9 cellular contexts compared by ENCODE assay signal in the genomic region with DNA sequence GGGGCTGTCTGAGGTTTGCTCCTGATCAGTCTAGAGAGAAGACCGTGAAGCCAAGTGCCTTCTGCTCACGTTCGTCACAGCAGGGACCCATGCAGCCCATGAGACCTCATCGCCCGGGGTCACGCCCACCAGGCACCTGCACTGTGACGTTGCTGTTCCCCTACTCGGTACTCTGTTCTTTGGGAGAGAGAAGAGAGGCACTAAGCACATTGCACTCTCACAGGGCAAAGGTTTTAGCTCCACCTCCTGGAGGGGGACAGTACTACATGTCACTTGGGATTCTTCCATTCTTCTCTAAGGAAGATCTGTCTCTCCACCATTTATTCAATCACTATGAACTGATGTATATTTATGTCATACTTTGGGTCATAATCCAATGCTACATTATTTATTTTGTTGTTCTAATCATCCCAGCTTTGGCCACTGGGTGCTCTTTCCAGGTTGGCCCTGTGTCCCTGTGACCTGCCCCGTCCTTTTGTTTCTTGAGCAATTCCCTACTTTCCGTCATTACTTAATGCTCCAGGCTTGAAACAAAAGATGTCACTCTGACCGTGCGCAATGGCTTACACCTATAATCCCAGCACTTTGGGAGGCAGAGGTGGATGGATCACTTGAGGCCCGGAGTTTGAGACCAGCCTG. TPM values are rescaled to one million over a fixed set of nuclear protein-coding genes. Genes with fewer than 3 reads are reported as not detected.
DNase-seq lines count a peak whose midpoint lies in the region; ATAC-seq, FAIRE-seq and TF ChIP-seq lines count a peak whose summit lies in the region.
"Had no signal": no experiment of that assay in that cellular context is flagged by ENCODE, and none has a peak within 500 bp of the region (broad histone marks: within the 10 kb centered on the region; RNA-seq: fewer than 3 reads in every experiment).

No MANE protein-coding gene starts in this region.

- peak; percentile 68 for FAIRE-seq in H54 (lab: Jason Lieb, UNC)

- no peak overlapping the region for H3K4me3 ChIP-seq in esophagus muscularis mucosa
- no peak overlapping the region for H3K4me3 ChIP-seq in parathyroid adenoma (ENCODE audit: low read depth, low read length)

- H3K4me2 ChIP-seq in parathyroid adenoma (ENCODE audit: low read length): no peak overlapping the region

- H2AFZ ChIP-seq in parathyroid adenoma: no peak overlapping the region

- H3K9me3 ChIP-seq in esophagus muscularis mucosa (no peaks in the 10 kb centered on the region), parathyroid adenoma (ENCODE audit: control insufficient read depth, low read length) (no peaks in the 10 kb centered on the region)

- DNase-seq in AG20443 (ENCODE audit: low spot score) (peak; percentile 66), H54 (ENCODE audit: insufficient read length, low spot score) (peak; percentile 81), NOMO-1 (lab: John Stamatoyannopoulos, UW; ENCODE audit: unreplicated experiment in 2 of 2) (peak; percentile 54), esophagus muscularis mucosa (ENCODE audit: extremely low spot score) (no peak), NCI-H2227 treated with DMSO at 0.1 percent for 48 hours (lab: John Stamatoyannopoulos, UW) (no peak)
- peak; percentile 3 to 26 for DNase-seq in activated CD8-positive, alpha-beta memory T cell treated with anti-CD3 and anti-CD28 coated beads for 4 hours (ENCODE audit: low read depth in 2 of 2)
- DNase-seq: right cardiac atrium had no signal

- TF ChIP-seq CTCF in esophagus muscularis mucosa (IDR thresholded peaks at IDR 0.05) (peak; percentile 65 to 75 (median 73)), parathyroid adenoma (IDR thresholded peaks at IDR 0.05) (peak; percentile 54)

- no peaks in the 10 kb centered on the region for H3K36me3 ChIP-seq in esophagus muscularis mucosa
- H3K36me3 ChIP-seq in parathyroid adenoma (ENCODE audit: control insufficient read depth, insufficient read depth, low read length): no peaks in the 10 kb centered on the region

- H3K4me1 ChIP-seq in esophagus muscularis mucosa (no peaks in the 10 kb centered on the region), parathyroid adenoma (no peaks in the 10 kb centered on the region)

- H3K79me2 ChIP-seq in parathyroid adenoma: no peaks in the 10 kb centered on the region

- H3K27ac ChIP-seq in esophagus muscularis mucosa (replicated peaks in 1 of 4): no peak overlapping the region
- no peak overlapping the region for H3K27ac ChIP-seq in parathyroid adenoma

- TF ChIP-seq POLR2A in H54 (IDR thresholded peaks at IDR 0.05; ENCODE audit: low read depth, low read length) (no peak), esophagus muscularis mucosa (IDR thresholded peaks at IDR 0.05; ENCODE audit: low read depth) (no peak)

- intact Hi-C loops in esophagus muscularis mucosa (cut with DNase I): loop anchor here (10.0 kb wide), 1 partner anchor 304 kb away; no protein-coding TSS in a partner anchor

- TF ChIP-seq EP300 in esophagus muscularis mucosa (IDR thresholded peaks at IDR 0.05): no peak

- 48% methylated on average over 13 of the region's 13 CpGs for WGBS in esophagus muscularis mucosa

- no peak overlapping the region for H3K9ac ChIP-seq in parathyroid adenoma

- peaks cover 0 to 9% (median 0%) of the 10 kb centered on the region in 4 donors for H3K27me3 ChIP-seq in esophagus muscularis mucosa
- no peaks in the 10 kb centered on the region for H3K27me3 ChIP-seq in parathyroid adenoma (ENCODE audit: control insufficient read depth, insufficient read depth, low read length)

- no peak for ATAC-seq in GM21619 (IDR thresholded peaks at IDR 0.05; ENCODE audit: unreplicated experiment)

RNA-seq across cellular contexts. Expression of a gene that starts 31.4 kb away (rescaled TPM):
- total RNA-seq in esophagus muscularis mucosa: 10 to 100 TPM; 30.0 to 38.2 (median 33.3) TPM

RNA-seq across cellular contexts. Expression of a gene that starts 36.6 kb away (rescaled TPM):
- total RNA-seq in esophagus muscularis mucosa: 10 to 100 TPM; 20.7 to 34.2 (median 24.6) TPM

Comparison
In these comparisons a context has a peak if more than half of its experiments do, and no peak if none do; other contexts are left out.
1. DNase-seq: peak in AG20443 (single experiment), H54 (single experiment), NOMO-1 (2 of 2) and activated CD8-positive, alpha-beta memory T cell treated with anti-CD3 and anti-CD28 coated beads for 4 hours (2 of 2); none in esophagus muscularis mucosa (single experiment) and NCI-H2227 treated with DMSO at 0.1 percent for 48 hours (single experiment).